1 cellular context compared by ENCODE assay signal in the genomic region with DNA sequence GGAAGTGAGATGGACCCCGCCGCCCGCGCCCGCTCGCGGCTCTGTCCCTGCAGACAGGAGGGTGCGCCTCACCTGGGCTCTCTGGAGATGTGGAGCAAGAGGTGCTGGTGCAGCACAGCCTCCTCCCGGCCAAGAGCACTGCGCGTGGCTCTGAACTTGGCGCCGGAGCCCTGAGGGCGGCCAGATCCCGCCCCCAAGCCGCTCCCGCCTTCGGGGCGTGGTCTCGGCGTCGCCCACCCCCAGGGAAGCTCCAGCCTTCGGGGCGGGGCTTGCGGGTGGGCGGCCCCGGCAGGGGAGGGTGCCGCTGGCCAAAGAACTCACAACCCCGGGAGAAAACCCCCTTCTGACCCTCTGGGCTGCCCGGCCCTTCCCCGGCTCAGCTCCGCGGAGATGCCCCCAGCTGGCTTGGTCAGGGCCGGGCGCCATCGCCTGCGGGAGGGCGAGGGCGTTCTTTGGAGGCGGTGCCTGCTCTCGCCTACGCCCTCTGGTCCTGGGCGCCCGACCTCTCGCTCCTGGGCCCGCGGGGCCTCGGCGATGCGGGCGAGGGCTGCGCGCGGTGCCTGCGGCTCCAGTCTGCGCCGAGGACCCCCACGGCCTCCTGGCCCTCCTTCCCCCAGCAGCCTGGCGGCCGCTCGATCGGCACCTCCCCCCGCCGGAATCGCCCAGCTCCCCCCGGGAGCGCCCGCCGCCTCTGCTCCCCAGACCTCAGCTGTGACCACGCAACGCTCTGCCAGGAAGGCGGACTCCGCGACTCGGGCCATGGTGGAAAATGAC.
TF ChIP-seq lines count a peak whose summit lies in the region.

A gene with protein sequence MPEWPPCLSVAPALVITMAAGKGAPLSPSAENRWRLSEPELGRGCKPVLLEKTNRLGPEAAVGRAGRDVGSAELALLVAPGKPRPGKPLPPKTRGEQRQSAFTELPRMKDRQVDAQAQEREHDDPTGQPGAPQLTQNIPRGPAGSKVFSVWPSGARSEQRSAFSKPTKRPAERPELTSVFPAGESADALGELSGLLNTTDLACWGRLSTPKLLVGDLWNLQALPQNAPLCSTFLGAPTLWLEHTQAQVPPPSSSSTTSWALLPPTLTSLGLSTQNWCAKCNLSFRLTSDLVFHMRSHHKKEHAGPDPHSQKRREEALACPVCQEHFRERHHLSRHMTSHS (minus strand): TSS at position 146 of the 774 bp plus-strand sequence. CDS start 15,464 bp downstream, outside the sequence.

TF ChIP-seq in HepG2, 621 proteins besides CTCF, POLR2A, EP300 and RAD21 (continued from another document and continues in another):
- TF ChIP-seq ZFP91 (CRISPR knock-in tag; IDR thresholded peaks at IDR 0.05; ENCODE audit: borderline replicate concordance) (peak; percentile 41; the same call in 1 of the 2 replicates), ZNF770 (CRISPR knock-in tag; IDR thresholded peaks at IDR 0.05) (no peak), ZNF180 (CRISPR knock-in tag; IDR thresholded peaks at IDR 0.05; ENCODE audit: borderline replicate concordance, low read depth) (no peak), MTF1 (CRISPR knock-in tag; IDR thresholded peaks at IDR 0.05) (no peak), NFKBIZ (CRISPR knock-in tag; IDR thresholded peaks at IDR 0.05) (no peak), BORCS8-MEF2B (CRISPR knock-in tag; IDR thresholded peaks at IDR 0.05) (no peak), ZNF569 (CRISPR knock-in tag; IDR thresholded peaks at IDR 0.05; ENCODE audit: borderline replicate concordance) (no peak), ZFX (CRISPR knock-in tag; IDR thresholded peaks at IDR 0.05; ENCODE audit: low read depth) (peak; percentile 67; the same call in 1 of the 2 replicates), HHEX (CRISPR knock-in tag; IDR thresholded peaks at IDR 0.05) (no peak), MTF2 (CRISPR knock-in tag; IDR thresholded peaks at IDR 0.05; ENCODE audit: borderline replicate concordance) (peak; percentile 52; the same call in 1 of the 2 replicates), RARA (CRISPR knock-in tag; IDR thresholded peaks at IDR 0.05) (no peak), ZNF552 (CRISPR knock-in tag; IDR thresholded peaks at IDR 0.05; ENCODE audit: borderline replicate concordance) (0 out of 2 replicates have a peak, but pooled peaks have one; percentile 37), TFDP2 (CRISPR knock-in tag; IDR thresholded peaks at IDR 0.05) (peak; percentile 73), CENPX (CRISPR knock-in tag; IDR thresholded peaks at IDR 0.05) (no peak), MEIS1 (CRISPR knock-in tag; IDR thresholded peaks at IDR 0.05; ENCODE audit: borderline replicate concordance) (no peak), SP1 (IDR thresholded peaks at IDR 0.05) (no peak), SP1 (CRISPR knock-in tag; IDR thresholded peaks at IDR 0.05) (peak; percentile 74), PATZ1 (CRISPR knock-in tag; IDR thresholded peaks at IDR 0.05) (peak; percentile 64; the same call in 1 of the 2 replicates), ZNF564 (CRISPR knock-in tag; IDR thresholded peaks at IDR 0.05) (no peak), PTBP1 (IDR thresholded peaks at IDR 0.05; ENCODE audit: low read depth, low read length, poor library complexity, severe bottlenecking) (no peak), SALL2 (CRISPR knock-in tag; IDR thresholded peaks at IDR 0.05) (0 out of 2 replicates have a peak, but pooled peaks have one; percentile 20), KLF16 (CRISPR knock-in tag; IDR thresholded peaks at IDR 0.05) (0 out of 4 replicates have a peak, but pooled peaks of 1 of the 2 experiments have one; percentile 42), PRMT3 (CRISPR knock-in tag; IDR thresholded peaks at IDR 0.05; ENCODE audit: borderline replicate concordance, low read depth) (no peak), TFAP4 (IDR thresholded peaks at IDR 0.05; ENCODE audit: borderline replicate concordance, low read depth) (peak; percentile 9; the same call in 1 of the 2 replicates), ZNF766 (CRISPR knock-in tag; IDR thresholded peaks at IDR 0.05; ENCODE audit: borderline replicate concordance) (no peak), ZNF281 (CRISPR knock-in tag; IDR thresholded peaks at IDR 0.05; ENCODE audit: borderline replicate concordance) (0 out of 2 replicates have a peak, but pooled peaks have one; percentile 9)
- TF ChIP-seq, protein P1, sequence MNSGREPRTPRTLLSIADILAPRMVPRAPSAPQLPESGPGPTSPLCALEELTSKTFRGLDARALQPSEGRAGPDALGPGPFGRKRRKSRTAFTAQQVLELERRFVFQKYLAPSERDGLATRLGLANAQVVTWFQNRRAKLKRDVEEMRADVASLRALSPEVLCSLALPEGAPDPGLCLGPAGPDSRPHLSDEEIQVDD (CRISPR knock-in tag; IDR thresholded peaks at IDR 0.05; ENCODE audit: borderline replicate concordance), result no peak
- TF ChIP-seq, protein P2, sequence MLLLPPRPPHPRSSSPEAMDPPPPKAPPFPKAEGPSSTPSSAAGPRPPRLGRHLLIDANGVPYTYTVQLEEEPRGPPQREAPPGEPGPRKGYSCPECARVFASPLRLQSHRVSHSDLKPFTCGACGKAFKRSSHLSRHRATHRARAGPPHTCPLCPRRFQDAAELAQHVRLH (CRISPR knock-in tag; IDR thresholded peaks at IDR 0.05; ENCODE audit: borderline replicate concordance, low read depth), result no peak
- TF ChIP-seq, protein P3, sequence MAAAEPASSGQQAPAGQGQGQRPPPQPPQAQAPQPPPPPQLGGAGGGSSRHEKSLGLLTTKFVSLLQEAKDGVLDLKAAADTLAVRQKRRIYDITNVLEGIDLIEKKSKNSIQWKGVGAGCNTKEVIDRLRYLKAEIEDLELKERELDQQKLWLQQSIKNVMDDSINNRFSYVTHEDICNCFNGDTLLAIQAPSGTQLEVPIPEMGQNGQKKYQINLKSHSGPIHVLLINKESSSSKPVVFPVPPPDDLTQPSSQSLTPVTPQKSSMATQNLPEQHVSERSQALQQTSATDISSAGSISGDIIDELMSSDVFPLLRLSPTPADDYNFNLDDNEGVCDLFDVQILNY (CRISPR knock-in tag; conservative IDR thresholded peaks at IDR 0.05), result no peak
- TF ChIP-seq, protein P4, sequence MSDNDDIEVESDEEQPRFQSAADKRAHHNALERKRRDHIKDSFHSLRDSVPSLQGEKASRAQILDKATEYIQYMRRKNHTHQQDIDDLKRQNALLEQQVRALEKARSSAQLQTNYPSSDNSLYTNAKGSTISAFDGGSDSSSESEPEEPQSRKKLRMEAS (IDR thresholded peaks at IDR 0.05), result no peak; the same call in 1 of the 2 replicates
- TF ChIP-seq, protein P5, sequence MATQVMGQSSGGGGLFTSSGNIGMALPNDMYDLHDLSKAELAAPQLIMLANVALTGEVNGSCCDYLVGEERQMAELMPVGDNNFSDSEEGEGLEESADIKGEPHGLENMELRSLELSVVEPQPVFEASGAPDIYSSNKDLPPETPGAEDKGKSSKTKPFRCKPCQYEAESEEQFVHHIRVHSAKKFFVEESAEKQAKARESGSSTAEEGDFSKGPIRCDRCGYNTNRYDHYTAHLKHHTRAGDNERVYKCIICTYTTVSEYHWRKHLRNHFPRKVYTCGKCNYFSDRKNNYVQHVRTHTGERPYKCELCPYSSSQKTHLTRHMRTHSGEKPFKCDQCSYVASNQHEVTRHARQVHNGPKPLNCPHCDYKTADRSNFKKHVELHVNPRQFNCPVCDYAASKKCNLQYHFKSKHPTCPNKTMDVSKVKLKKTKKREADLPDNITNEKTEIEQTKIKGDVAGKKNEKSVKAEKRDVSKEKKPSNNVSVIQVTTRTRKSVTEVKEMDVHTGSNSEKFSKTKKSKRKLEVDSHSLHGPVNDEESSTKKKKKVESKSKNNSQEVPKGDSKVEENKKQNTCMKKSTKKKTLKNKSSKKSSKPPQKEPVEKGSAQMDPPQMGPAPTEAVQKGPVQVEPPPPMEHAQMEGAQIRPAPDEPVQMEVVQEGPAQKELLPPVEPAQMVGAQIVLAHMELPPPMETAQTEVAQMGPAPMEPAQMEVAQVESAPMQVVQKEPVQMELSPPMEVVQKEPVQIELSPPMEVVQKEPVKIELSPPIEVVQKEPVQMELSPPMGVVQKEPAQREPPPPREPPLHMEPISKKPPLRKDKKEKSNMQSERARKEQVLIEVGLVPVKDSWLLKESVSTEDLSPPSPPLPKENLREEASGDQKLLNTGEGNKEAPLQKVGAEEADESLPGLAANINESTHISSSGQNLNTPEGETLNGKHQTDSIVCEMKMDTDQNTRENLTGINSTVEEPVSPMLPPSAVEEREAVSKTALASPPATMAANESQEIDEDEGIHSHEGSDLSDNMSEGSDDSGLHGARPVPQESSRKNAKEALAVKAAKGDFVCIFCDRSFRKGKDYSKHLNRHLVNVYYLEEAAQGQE (IDR thresholded peaks at IDR 0.05; ENCODE audit: borderline replicate concordance in 1 of 2, low read depth in 1 of 2, low read length in 2 of 2), result no peak
